2 cellular contexts compared by ENCODE assay signal in the genomic region with DNA sequence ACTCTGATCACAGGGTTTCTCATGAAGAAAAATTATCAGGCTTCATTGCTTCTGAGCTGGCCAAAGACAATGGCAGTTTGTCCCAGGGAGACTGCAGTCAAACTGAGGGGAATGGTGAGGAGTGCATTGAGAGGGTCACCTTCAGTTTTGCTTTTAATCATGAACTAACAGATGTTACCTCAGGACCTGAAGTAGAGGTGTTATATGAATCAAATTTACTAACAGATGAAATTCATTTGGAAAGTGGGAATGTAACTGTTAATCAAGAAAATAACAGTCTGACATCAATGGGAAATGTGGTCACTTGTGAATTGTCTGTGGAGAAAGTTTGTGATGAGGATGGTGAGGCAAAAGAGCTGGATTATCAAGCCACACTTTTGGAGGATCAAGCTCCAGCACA.
TF ChIP-seq lines count a peak whose summit lies in the region.

No MANE protein-coding gene starts in this region.

TF ChIP-seq in GM23338, 12 proteins besides CTCF, POLR2A, EP300 and RAD21 (continued from another document):
- TF ChIP-seq STAT1 (IDR thresholded peaks at IDR 0.05; ENCODE audit: unreplicated experiment), result no peak
- TF ChIP-seq POLR2AphosphoS5 (IDR thresholded peaks at IDR 0.05; ENCODE audit: low read depth), result no peak
- TF ChIP-seq CREB1 (CRISPR knock-in tag; IDR thresholded peaks at IDR 0.05; ENCODE audit: low read depth), result no peak
- TF ChIP-seq, protein P1, sequence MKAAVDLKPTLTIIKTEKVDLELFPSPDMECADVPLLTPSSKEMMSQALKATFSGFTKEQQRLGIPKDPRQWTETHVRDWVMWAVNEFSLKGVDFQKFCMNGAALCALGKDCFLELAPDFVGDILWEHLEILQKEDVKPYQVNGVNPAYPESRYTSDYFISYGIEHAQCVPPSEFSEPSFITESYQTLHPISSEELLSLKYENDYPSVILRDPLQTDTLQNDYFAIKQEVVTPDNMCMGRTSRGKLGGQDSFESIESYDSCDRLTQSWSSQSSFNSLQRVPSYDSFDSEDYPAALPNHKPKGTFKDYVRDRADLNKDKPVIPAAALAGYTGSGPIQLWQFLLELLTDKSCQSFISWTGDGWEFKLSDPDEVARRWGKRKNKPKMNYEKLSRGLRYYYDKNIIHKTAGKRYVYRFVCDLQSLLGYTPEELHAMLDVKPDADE (IDR thresholded peaks at IDR 0.05), result no peak
- no peak for TF ChIP-seq EZH2 (IDR thresholded peaks at IDR 0.05; ENCODE audit: low read depth, unreplicated experiment)

TF ChIP-seq in H1, 55 proteins besides CTCF, POLR2A, EP300 and RAD21 (continued from another document):
- TF ChIP-seq POU5F1 (IDR thresholded peaks at IDR 0.05; ENCODE audit: low read depth, low read length) (no peak), POLR2AphosphoS5 (IDR thresholded peaks at IDR 0.05; ENCODE audit: low read depth, low read length) (no peak), TAF1 (IDR thresholded peaks at IDR 0.05; ENCODE audit: low read depth, low read length) (no peak), TBP (IDR thresholded peaks at IDR 0.05; ENCODE audit: low read depth, low read length) (no peak), SRF (IDR thresholded peaks at IDR 0.05; ENCODE audit: low read depth, low read length) (no peak), BRCA1 (IDR thresholded peaks at IDR 0.05; ENCODE audit: low read depth, low read length) (no peak), CHD2 (IDR thresholded peaks at IDR 0.05; ENCODE audit: low read length) (no peak), CEBPB (IDR thresholded peaks at IDR 0.05; ENCODE audit: low read depth, low read length) (no peak), RFX5 (IDR thresholded peaks at IDR 0.05; ENCODE audit: borderline replicate concordance, low read depth, low read length) (no peak), BACH1 (IDR thresholded peaks at IDR 0.05; ENCODE audit: low read length) (no peak), ASH2L (IDR thresholded peaks at IDR 0.05; ENCODE audit: low read length) (no peak), RNF2 (IDR thresholded peaks at IDR 0.05; ENCODE audit: borderline replicate concordance, low read depth, low read length, missing control alignments, poor library complexity, severe bottlenecking) (no peak)
- TF ChIP-seq, protein P2, sequence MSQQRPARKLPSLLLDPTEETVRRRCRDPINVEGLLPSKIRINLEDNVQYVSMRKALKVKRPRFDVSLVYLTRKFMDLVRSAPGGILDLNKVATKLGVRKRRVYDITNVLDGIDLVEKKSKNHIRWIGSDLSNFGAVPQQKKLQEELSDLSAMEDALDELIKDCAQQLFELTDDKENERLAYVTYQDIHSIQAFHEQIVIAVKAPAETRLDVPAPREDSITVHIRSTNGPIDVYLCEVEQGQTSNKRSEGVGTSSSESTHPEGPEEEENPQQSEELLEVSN (IDR thresholded peaks at IDR 0.05), result no peak
- TF ChIP-seq, protein P3, sequence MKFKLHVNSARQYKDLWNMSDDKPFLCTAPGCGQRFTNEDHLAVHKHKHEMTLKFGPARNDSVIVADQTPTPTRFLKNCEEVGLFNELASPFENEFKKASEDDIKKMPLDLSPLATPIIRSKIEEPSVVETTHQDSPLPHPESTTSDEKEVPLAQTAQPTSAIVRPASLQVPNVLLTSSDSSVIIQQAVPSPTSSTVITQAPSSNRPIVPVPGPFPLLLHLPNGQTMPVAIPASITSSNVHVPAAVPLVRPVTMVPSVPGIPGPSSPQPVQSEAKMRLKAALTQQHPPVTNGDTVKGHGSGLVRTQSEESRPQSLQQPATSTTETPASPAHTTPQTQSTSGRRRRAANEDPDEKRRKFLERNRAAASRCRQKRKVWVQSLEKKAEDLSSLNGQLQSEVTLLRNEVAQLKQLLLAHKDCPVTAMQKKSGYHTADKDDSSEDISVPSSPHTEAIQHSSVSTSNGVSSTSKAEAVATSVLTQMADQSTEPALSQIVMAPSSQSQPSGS (IDR thresholded peaks at IDR 0.05; ENCODE audit: low read length), result no peak
